ENCODE assay signal across 18 cellular contexts in genomic region chr20:32731882-32732266, GRCh38. TPM values are rescaled to one million over a fixed set of nuclear protein-coding genes. Genes with fewer than 3 reads are reported as not detected.
DNase-seq lines count a peak whose midpoint lies in the region; ATAC-seq and TF ChIP-seq lines count a peak whose summit lies in the region.
"Had no signal": no experiment of that assay in that cellular context is flagged by ENCODE, and none has a peak within 500 bp of the region (broad histone marks: within the 10 kb centered on the region; RNA-seq: fewer than 3 reads in every experiment).

No MANE protein-coding gene starts in this region.

- peak overlapping the region; percentile 11 to 72 for H3K27ac Mint-ChIP-seq in natural killer cell
- peak overlapping the region in 1 of 2 donors; percentile 39 for H3K27ac Mint-ChIP-seq in natural killer cell treated with Interleukin-12 subunit alpha and Interleukin-12 subunit beta and Interleukin-15 and Interleukin-18, amount 100 ng/mL, for 72 hours
- H3K27ac Mint-ChIP-seq: activated naive CD4-positive, alpha-beta T cell treated with anti-CD3 and anti-CD28 coated beads, Interleukin-2, amount 10 ng/mL, durations not matched to agents 7 days and 5 days; B cell had no signal

- H3K4me3 Mint-ChIP-seq in natural killer cell: no peak overlapping the region
- no peak overlapping the region for H3K4me3 Mint-ChIP-seq in natural killer cell treated with Interleukin-12 subunit alpha and Interleukin-12 subunit beta and Interleukin-15 and Interleukin-18, amount 100 ng/mL, for 72 hours
- H3K4me3 Mint-ChIP-seq: activated naive CD4-positive, alpha-beta T cell treated with anti-CD3 and anti-CD28 coated beads, Interleukin-2, amount 10 ng/mL, durations not matched to agents 7 days and 5 days; B cell had no signal

- no peaks in the 10 kb centered on the region for H3K27me3 Mint-ChIP-seq in natural killer cell (ENCODE audit: low read depth in 2 of 2)
- H3K27me3 Mint-ChIP-seq in natural killer cell treated with Interleukin-12 subunit alpha and Interleukin-12 subunit beta and Interleukin-15 and Interleukin-18, amount 100 ng/mL, for 72 hours: no peaks in the 10 kb centered on the region
- H3K27me3 Mint-ChIP-seq: activated naive CD4-positive, alpha-beta T cell treated with anti-CD3 and anti-CD28 coated beads, Interleukin-2, amount 10 ng/mL, durations not matched to agents 7 days and 5 days; B cell had no signal

- no peak overlapping the region for H3K4me3 ChIP-seq in fibroblast of villous mesenchyme (ENCODE audit: low read depth, low read length)
- H3K4me3 ChIP-seq: SK-N-MC had no signal

- intact Hi-C loops in natural killer cell (cut with micrococcal nuclease): no loop called here

- H3K4me1 Mint-ChIP-seq in natural killer cell: peaks cover 21 to 31% of the 10 kb centered on the region in 2 donors
- H3K4me1 Mint-ChIP-seq in natural killer cell treated with Interleukin-12 subunit alpha and Interleukin-12 subunit beta and Interleukin-15 and Interleukin-18, amount 100 ng/mL, for 72 hours (ENCODE audit: low read depth in 2 of 2): peaks cover 16 to 21% of the 10 kb centered on the region in 2 donors

- no peaks in the 10 kb centered on the region for H3K36me3 Mint-ChIP-seq in natural killer cell
- H3K36me3 Mint-ChIP-seq in natural killer cell treated with Interleukin-12 subunit alpha and Interleukin-12 subunit beta and Interleukin-15 and Interleukin-18, amount 100 ng/mL, for 72 hours: no peaks in the 10 kb centered on the region

- DNase-seq in natural killer cell (no peak), SIG-M5 (lab: John Stamatoyannopoulos, UW) (peak; percentile 40), fibroblast of villous mesenchyme (ENCODE audit: low read depth) (peak; percentile 76), NCI-H524 treated with DMSO at 0.1 percent for 48 hours (lab: John Stamatoyannopoulos, UW) (no peak)
- DNase-seq in natural killer cell treated with Interleukin-12 subunit alpha and Interleukin-12 subunit beta and Interleukin-15 and Interleukin-18, amount 100 ng/mL, for 72 hours (ENCODE audit: low spot score): no peak
- DNase-seq: activated CD4-positive, alpha-beta T cell treated with anti-CD3 and anti-CD28 coated beads for 4 hours; activated naive CD4-positive, alpha-beta T cell treated with anti-CD3 and anti-CD28 coated beads, Interleukin-2, amount 10 ng/mL, durations not matched to agents 7 days and 5 days; H7; head of caudate nucleus; NCI-H1092; NCI-H524 had no signal

- no peak for TF ChIP-seq CTCF in natural killer cell (IDR thresholded peaks at IDR 0.05)
- no peak for TF ChIP-seq CTCF in fibroblast of villous mesenchyme (IDR thresholded peaks at IDR 0.05; ENCODE audit: insufficient read depth, low read depth, low read length)

- no peaks in the 10 kb centered on the region for H3K9me3 Mint-ChIP-seq in natural killer cell
- H3K9me3 Mint-ChIP-seq in natural killer cell treated with Interleukin-12 subunit alpha and Interleukin-12 subunit beta and Interleukin-15 and Interleukin-18, amount 100 ng/mL, for 72 hours: no peaks in the 10 kb centered on the region
- H3K9me3 Mint-ChIP-seq: activated naive CD4-positive, alpha-beta T cell treated with anti-CD3 and anti-CD28 coated beads, Interleukin-2, amount 10 ng/mL, durations not matched to agents 7 days and 5 days had no signal

- ATAC-seq in natural killer cell: no peak
- no peak for ATAC-seq in natural killer cell treated with Interleukin-12 subunit alpha and Interleukin-12 subunit beta and Interleukin-15 and Interleukin-18, amount 100 ng/mL, for 72 hours
- no peak for ATAC-seq in GM18517 (IDR thresholded peaks at IDR 0.05; ENCODE audit: unreplicated experiment)
- no peak for ATAC-seq in HG02571 (IDR thresholded peaks at IDR 0.05; ENCODE audit: unreplicated experiment)
- no peak for ATAC-seq in GM19467 (IDR thresholded peaks at IDR 0.05; ENCODE audit: unreplicated experiment)

RNA-seq across cellular contexts. Expression of gene COMMD7, which starts 11.4 kb away (rescaled TPM):
- total RNA-seq in natural killer cell: 10 to 100 TPM; 56.7 to 72.1 (median 68.1) TPM
- total RNA-seq in natural killer cell treated with Interleukin-12 subunit alpha and Interleukin-12 subunit beta and Interleukin-15 and Interleukin-18, amount 100 ng/mL, for 72 hours: 10 to 100 TPM; 58.5 to 67.9 TPM
- total RNA-seq in fibroblast of villous mesenchyme: 45.8 and 56.7 TPM in 2 replicates

RNA-seq across cellular contexts. Expression of gene DNMT3B, which starts 30.3 kb away (rescaled TPM):
- total RNA-seq in natural killer cell (under 1 TPM; 0.42 to 0.68 (median 0.43) TPM), fibroblast of villous mesenchyme (3.2 and 3.5 TPM in 2 replicates)
- total RNA-seq in natural killer cell treated with Interleukin-12 subunit alpha and Interleukin-12 subunit beta and Interleukin-15 and Interleukin-18, amount 100 ng/mL, for 72 hours: 1 to 10 TPM in 1 of 2 donors, under 1 TPM in 1; 0.81 to 2.2 TPM

RNA-seq across cellular contexts. Expression of gene C20orf203, which starts 58.1 kb away (rescaled TPM):
- total RNA-seq in natural killer cell (under 1 TPM; 0.45 to 0.68 (median 0.61) TPM), fibroblast of villous mesenchyme (not detected in 2 replicates)
- under 1 TPM; 0.07 to 0.17 TPM for total RNA-seq in natural killer cell treated with Interleukin-12 subunit alpha and Interleukin-12 subunit beta and Interleukin-15 and Interleukin-18, amount 100 ng/mL, for 72 hours
- total RNA-seq: dermis microvascular lymphatic vessel endothelial cell, mesenteric fat pad had no signal

Comparison
In these comparisons a context has a peak if more than half of its experiments do, and no peak if none do; other contexts are left out.
1. DNase-seq: peak in SIG-M5 (single experiment) and fibroblast of villous mesenchyme (single experiment); none in natural killer cell (single experiment), natural killer cell treated with Interleukin-12 subunit alpha and Interleukin-12 subunit beta and Interleukin-15 and Interleukin-18, amount 100 ng/mL, for 72 hours (single experiment) and NCI-H524 treated with DMSO at 0.1 percent for 48 hours (single experiment).